Comparison of ENCODE assay signal across 11 cellular contexts in genomic region chr2:196649202-196649601, GRCh38.
"Had no signal": no experiment of that assay in that cellular context is flagged by ENCODE, and none has a peak within 500 bp of the region (broad histone marks: within the 10 kb centered on the region; RNA-seq: fewer than 3 reads in every experiment).

No MANE protein-coding gene starts in this region.

- DNase-seq: GM23248, GOT3, H7, H9, HCEC 1CT, HFFc6 had no signal

- H3K27ac ChIP-seq: GM23248 had no signal

- H3K36me3 ChIP-seq: HAP-1 had no signal

- H3K4me2 ChIP-seq: GM23338 had no signal

- ATAC-seq: GM23338, HCT116 had no signal

- FAIRE-seq: H1, H54 had no signal

- H3K4me3 ChIP-seq: GM23248, GM23338, HAP-1 had no signal

- H2AFZ ChIP-seq: GM23248, GM23338 had no signal

- H3K9ac ChIP-seq: GM23248 had no signal

- H3K4me1 ChIP-seq: HAP-1 had no signal
